ENCODE assay signal across 22 cellular contexts in genomic region chr16:51114369-51114768, GRCh38. TPM values are rescaled to one million over a fixed set of nuclear protein-coding genes. Genes with fewer than 3 reads are reported as not detected.
DNase-seq lines count a peak whose midpoint lies in the region; TF ChIP-seq lines count a peak whose summit lies in the region.
"Had no signal": no experiment of that assay in that cellular context is flagged by ENCODE, and none has a peak within 500 bp of the region (broad histone marks: within the 10 kb centered on the region; RNA-seq: fewer than 3 reads in every experiment).

No MANE protein-coding gene starts in this region.

- H3K9ac ChIP-seq in HUES64 (ENCODE audit: low read depth, low read length): no peak overlapping the region
- no peak overlapping the region for H3K9ac ChIP-seq in iPS-20b (ENCODE audit: low read depth, low read length)
- H3K9ac ChIP-seq in neural progenitor cell: no peak overlapping the region

- H3K36me3 Mint-ChIP-seq in neural progenitor cell: no peaks in the 10 kb centered on the region
- H3K36me3 Mint-ChIP-seq: CD8-positive, alpha-beta T cell had no signal

- 0 out of 2 replicates have a peak, but pooled peaks cover under 1% of the 10 kb centered on the region for H3K9me3 ChIP-seq in HUES64 (ENCODE audit: insufficient read depth, low read depth, low read length)
- no peaks in the 10 kb centered on the region for H3K9me3 ChIP-seq in iPS-20b (ENCODE audit: insufficient read depth, low read depth, low read length)
- H3K9me3 ChIP-seq in neural progenitor cell (ENCODE audit: low read depth): no peaks in the 10 kb centered on the region

- H3K4me3 ChIP-seq in HUES64 (ENCODE audit: low read length) (peak overlapping the region; percentile 20; the same call in 1 of the 2 replicates), iPS-20b (ENCODE audit: low read length) (peak overlapping the region; percentile 61; the same call in 1 of the 2 replicates), neural progenitor cell (peak overlapping the region; percentile 41)

- H3K4me2 ChIP-seq in neural progenitor cell: peak overlapping the region; percentile 79

- H4K20me1 ChIP-seq in neural progenitor cell (ENCODE audit: low read depth): peaks cover 5% of the 10 kb centered on the region

- H3K79me2 ChIP-seq in neural progenitor cell (ENCODE audit: low read depth): no peaks in the 10 kb centered on the region

- no peak overlapping the region for H3K27ac ChIP-seq in HUES64 (ENCODE audit: low read depth, low read length)
- no peak overlapping the region for H3K27ac ChIP-seq in iPS-20b (ENCODE audit: low read length)
- H3K27ac ChIP-seq in neural progenitor cell: no peak overlapping the region

- peaks cover 81% of the 10 kb centered on the region for H3K4me1 Mint-ChIP-seq in neural progenitor cell

- no peaks in the 10 kb centered on the region for H3K36me3 ChIP-seq in HUES64 (ENCODE audit: insufficient read depth, low read length)
- no peaks in the 10 kb centered on the region for H3K36me3 ChIP-seq in iPS-20b (ENCODE audit: insufficient read depth, low read depth, low read length)
- no peaks in the 10 kb centered on the region for H3K36me3 ChIP-seq in neural progenitor cell

- no peaks in the 10 kb centered on the region for H3K9me3 Mint-ChIP-seq in neural progenitor cell
- H3K9me3 Mint-ChIP-seq: CD8-positive, alpha-beta T cell; HFFc6 had no signal

- peak overlapping the region; percentile 77 for H3K4me3 Mint-ChIP-seq in neural progenitor cell
- H3K4me3 Mint-ChIP-seq: CD8-positive, alpha-beta T cell; HFFc6 had no signal

- H3F3A ChIP-seq in neural progenitor cell (ENCODE audit: low read depth): peaks cover 20% of the 10 kb centered on the region

- whole genome bisulfite sequencing in HUES64: 41% methylated on average over 10 of the region's 10 CpGs

- H3K27me3 ChIP-seq in HUES64 (ENCODE audit: insufficient read depth, low read length) (peaks cover 44% of the 10 kb centered on the region), iPS-20b (ENCODE audit: insufficient read depth, low read length) (peaks cover 58% of the 10 kb centered on the region), neural progenitor cell (peaks cover 41% of the 10 kb centered on the region)

- peaks cover 44% of the 10 kb centered on the region for H3K4me1 ChIP-seq in HUES64 (ENCODE audit: insufficient read depth, low read length)
- H3K4me1 ChIP-seq in iPS-20b (ENCODE audit: insufficient read depth, low read length): peaks cover 28% of the 10 kb centered on the region; the same call in 1 of the 2 replicates
- peaks cover 47% of the 10 kb centered on the region for H3K4me1 ChIP-seq in neural progenitor cell

- no peak overlapping the region for H2AFZ ChIP-seq in neural progenitor cell (replicated peaks)

- H3K27me3 Mint-ChIP-seq in neural progenitor cell (ENCODE audit: insufficient read depth, low read depth): peaks cover 16% of the 10 kb centered on the region

- H3K27ac Mint-ChIP-seq in neural progenitor cell: no peak overlapping the region
- H3K27ac Mint-ChIP-seq: CD8-positive, alpha-beta T cell; HFFc6 had no signal

- DNase-seq in ELF-1 (ENCODE audit: low read depth, low spot score): peak; percentile 48
- peak; percentile 60 for DNase-seq in neural progenitor cell (ENCODE audit: low spot score)
- no peak for DNase-seq in activated gamma-delta T cell (lab: John Stamatoyannopoulos, UW)
- DNase-seq in germinal center (ENCODE audit: low spot score): no peak
- DNase-seq in NCI-H2227 (lab: John Stamatoyannopoulos, UW; ENCODE audit: unreplicated experiment): no peak
- no peak for DNase-seq in activated effector memory CD4-positive, alpha-beta T cell treated with anti-CD3 and anti-CD28 coated beads, Interleukin-2, amount 50 U/mL, for 16 hours
- DNase-seq: AML-193; CD8-positive, alpha-beta T cell; DND-41; HFFc6; KBM-7; MM.1S; NCI-H1092; NCI-H1436; NCI-H1930; NCI-H2227 treated with DMSO at 0.1 percent for 48 hours; NCI-H510A; NK-92 treated with Interleukin-12 subunit alpha and Interleukin-12 subunit beta, amount 100 ng/mL, for 24 hours; SIG-M5 had no signal

- TF ChIP-seq CTCF in neural progenitor cell (IDR thresholded peaks at IDR 0.05): no peak

RNA-seq across cellular contexts. Expression of gene SALL1, which starts 36.7 kb away (rescaled TPM):
- 62.6 TPM for polyA plus RNA-seq in HUES64 (2013, experiment 1 of 2)
- polyA plus RNA-seq in HUES64 (2013, experiment 2 of 2): 75.5 TPM
- total RNA-seq in neural progenitor cell (ENCODE audit: low replicate concordance): 50.3 and 70.7 TPM in 2 replicates
- total RNA-seq: CD8-positive, alpha-beta T cell; G401 had no signal

Comparison
In these comparisons a context has a peak if more than half of its experiments do, and no peak if none do; other contexts are left out.
1. DNase-seq: peak in ELF-1 (single experiment) and neural progenitor cell (single experiment); none in activated gamma-delta T cell (single experiment), germinal center (single experiment), NCI-H2227 (single experiment) and activated effector memory CD4-positive, alpha-beta T cell treated with anti-CD3 and anti-CD28 coated beads, Interleukin-2, amount 50 U/mL, for 16 hours (single experiment).
2. Peak in every context shown above with its lines, with median percentiles within 50 percentile points of each other: H3K4me3 ChIP-seq.